Comparison of ENCODE assay signal across 19 cellular contexts in genomic region chr6:157433678-157434081, GRCh38. TPM values are rescaled to one million over a fixed set of nuclear protein-coding genes. Genes with fewer than 3 reads are reported as not detected.
DNase-seq lines count a peak whose midpoint lies in the region; ATAC-seq and TF ChIP-seq lines count a peak whose summit lies in the region.
"Had no signal": no experiment of that assay in that cellular context is flagged by ENCODE, and none has a peak within 500 bp of the region (broad histone marks: within the 10 kb centered on the region; RNA-seq: fewer than 3 reads in every experiment).

No MANE protein-coding gene starts in this region.

- no peak overlapping the region for H3K4me3 ChIP-seq in parathyroid adenoma (ENCODE audit: low read depth, low read length)
- no peak overlapping the region for H3K4me3 ChIP-seq in vagina
- H3K4me3 ChIP-seq: GM23248, HAP-1, PC-9, SJSA1 had no signal

- no peaks in the 10 kb centered on the region for H3K79me2 ChIP-seq in parathyroid adenoma

- H3K9ac ChIP-seq in parathyroid adenoma: no peak overlapping the region
- H3K9ac ChIP-seq: GM23248 had no signal

- ATAC-seq in Right ventricle myocardium inferior: peak; percentile 10
- ATAC-seq in left cardiac atrium: no peak
- ATAC-seq in left ventricle myocardium superior: peak; percentile 25

- TF ChIP-seq POLR2A in vagina (IDR thresholded peaks at IDR 0.05): no peak

- H3K36me3 ChIP-seq in parathyroid adenoma (ENCODE audit: control insufficient read depth, insufficient read depth, low read length) (no peaks in the 10 kb centered on the region), vagina (no peaks in the 10 kb centered on the region)
- H3K36me3 ChIP-seq: HAP-1, SJSA1 had no signal

- H3K4me2 ChIP-seq in parathyroid adenoma (ENCODE audit: low read length): no peak overlapping the region
- H3K4me2 ChIP-seq: PC-9 had no signal

- H3K27ac ChIP-seq in parathyroid adenoma (peak overlapping the region; percentile 92), vagina (peak overlapping the region; percentile 71)
- H3K27ac ChIP-seq: 22Rv1, C4-2B, GM23248, PC-9, RWPE1, SJSA1 had no signal

- peak overlapping the region; percentile 47 for H2AFZ ChIP-seq in parathyroid adenoma
- H2AFZ ChIP-seq: GM23248, PC-9 had no signal

- DNase-seq in Right ventricle myocardium inferior (ENCODE audit: missing footprints): no peak
- no peak for DNase-seq in left cardiac atrium
- DNase-seq in left ventricle myocardium superior: no peak
- DNase-seq in vagina (ENCODE audit: extremely low spot score in 2 of 2): no peak
- DNase-seq in OCI-M1 (lab: John Stamatoyannopoulos, UW): no peak
- DNase-seq in SHP77 treated with DMSO at 0.1 percent for 48 hours (lab: John Stamatoyannopoulos, UW): no peak
- no peak for DNase-seq in effector CD8-positive, alpha-beta T cell (lab: John Stamatoyannopoulos, UW)
- DNase-seq: AML-193, GM23248, NCI-H187 treated with DMSO at 0.1 percent for 48 hours, NCI-H345, NCI-H524 treated with DMSO at 0.1 percent for 48 hours, PC-9 had no signal

- H3K4me1 ChIP-seq in parathyroid adenoma: peaks cover 77% of the 10 kb centered on the region
- peaks cover 34% of the 10 kb centered on the region for H3K4me1 ChIP-seq in vagina

- intact Hi-C loops in Right ventricle myocardium inferior (cut with DNase I) (loop anchor here (5.0 kb wide), 2 partner anchors 51 to 111 kb away; partner anchors contain the start of genes TMEM242 and ZDHHC14), left cardiac atrium (cut with DNase I) (no loop called here), left ventricle myocardium superior (cut with micrococcal nuclease) (no loop called here), vagina (cut with DNase I) (no loop called here)

- H3K27me3 ChIP-seq in parathyroid adenoma (ENCODE audit: control insufficient read depth, insufficient read depth, low read length) (no peaks in the 10 kb centered on the region), vagina (no peaks in the 10 kb centered on the region)
- H3K27me3 ChIP-seq: SJSA1 had no signal

- H3K9me3 ChIP-seq in parathyroid adenoma (ENCODE audit: control insufficient read depth, low read length) (no peaks in the 10 kb centered on the region), vagina (no peaks in the 10 kb centered on the region)
- H3K9me3 ChIP-seq: HAP-1, SJSA1 had no signal

- TF ChIP-seq CTCF in parathyroid adenoma (IDR thresholded peaks at IDR 0.05) (no peak), vagina (IDR thresholded peaks at IDR 0.05) (no peak)

RNA-seq across cellular contexts. Expression of gene ZDHHC14, which starts 52.7 kb away (rescaled TPM):
- total RNA-seq in Right ventricle myocardium inferior (12.7 TPM), left cardiac atrium (10 to 100 TPM; 12.1 to 12.3 TPM), left ventricle myocardium superior (10.0 TPM), vagina (15.2 TPM)

Comparison
In these comparisons a context has a peak if more than half of its experiments do, and no peak if none do; other contexts are left out.
1. ATAC-seq: peak in Right ventricle myocardium inferior (single experiment) and left ventricle myocardium superior (single experiment); none in left cardiac atrium (0 of 2).